ENCODE assay signal across 27 cellular contexts in genomic region chr7:92930404-92930803, GRCh38.
"Had no signal": no experiment of that assay in that cellular context is flagged by ENCODE, and none has a peak within 500 bp of the region (broad histone marks: within the 10 kb centered on the region; RNA-seq: fewer than 3 reads in every experiment).

No MANE protein-coding gene starts in this region.

- ATAC-seq: effector memory CD8-positive, alpha-beta T cell; esophagus mucosa; foreskin keratinocyte; gastrocnemius medialis; gastroesophageal sphincter; heart left ventricle; heart right ventricle had no signal

- H3K36me3 ChIP-seq: colonic mucosa, esophagus muscularis mucosa, esophagus squamous epithelium, gastrocnemius medialis, gastroesophageal sphincter, heart left ventricle, heart right ventricle had no signal

- FAIRE-seq: colon, endometrium, endothelial cell of umbilical vein had no signal

- H3K4me1 ChIP-seq: colonic mucosa, gastrocnemius medialis, gastroesophageal sphincter, heart left ventricle, heart right ventricle had no signal

- DNase-seq: colonic mucosa; cortex of kidney; dermis blood vessel endothelial cell; dorsolateral prefrontal cortex; effector CD4-positive, alpha-beta T cell; effector CD8-positive, alpha-beta T cell; effector memory CD4-positive, alpha-beta T cell; effector memory CD8-positive, alpha-beta T cell; endodermal cell; erythroblast; esophagus squamous epithelium; foreskin fibroblast; foreskin keratinocyte; foreskin melanocyte; gastrocnemius medialis; glutamatergic neuron; head of caudate nucleus; heart left ventricle; heart right ventricle had no signal

- H3K27ac ChIP-seq: colonic mucosa, coronary artery, dorsolateral prefrontal cortex, epithelial cell of prostate, esophagus muscularis mucosa, esophagus squamous epithelium, foreskin keratinocyte, gastrocnemius medialis, gastroesophageal sphincter, heart left ventricle, heart right ventricle had no signal

- H3K4me3 ChIP-seq: colonic mucosa, coronary artery, dorsolateral prefrontal cortex, esophagus muscularis mucosa, esophagus squamous epithelium, gastrocnemius medialis, gastroesophageal sphincter, heart left ventricle, heart right ventricle had no signal

- H3K9me3 ChIP-seq: colonic mucosa, esophagus squamous epithelium, gastrocnemius medialis had no signal

- H3K27me3 ChIP-seq: colonic mucosa, foreskin keratinocyte, gastrocnemius medialis, gastroesophageal sphincter, heart left ventricle had no signal
